ENCODE assay signal across 17 cellular contexts in the genomic region with DNA sequence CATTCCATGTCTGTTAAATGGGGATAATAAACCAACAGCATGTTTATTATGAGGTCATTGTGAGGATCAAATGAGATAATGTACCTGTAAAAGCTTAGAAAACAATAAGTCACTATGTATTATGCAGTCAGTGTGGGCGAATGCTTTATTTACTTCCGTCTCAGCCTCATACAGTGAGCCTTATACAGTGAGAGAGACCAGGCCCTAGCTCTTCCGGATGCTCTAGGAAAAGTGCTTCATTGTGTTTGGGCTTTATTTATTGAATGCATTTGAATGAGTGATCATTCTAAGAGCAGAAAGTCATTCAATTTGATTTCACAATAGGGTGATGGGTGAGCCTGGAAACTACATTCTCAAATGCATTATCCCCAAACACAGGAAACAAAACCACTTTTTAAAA.
A peak's percentile ranks its signal among the peaks of the same experiment; 100 is the strongest.
DNase-seq lines count a peak whose midpoint lies in the region; ATAC-seq lines count a peak whose summit lies in the region.
"Had no signal": no experiment of that assay in that cellular context is flagged by ENCODE, and none has a peak within 500 bp of the region (broad histone marks: within the 10 kb centered on the region; RNA-seq: fewer than 3 reads in every experiment).

No MANE protein-coding gene starts in this region.

- no peak overlapping the region for H3K4me3 Mint-ChIP-seq in activated T-cell treated with anti-CD3 and anti-CD28 coated beads, Interleukin-2, amount 50 U/mL, for 72 hours
- no peak overlapping the region for H3K4me3 Mint-ChIP-seq in activated naive CD4-positive, alpha-beta T cell treated with anti-CD3 and anti-CD28 coated beads, Interleukin-2, amount 10 ng/mL, durations not matched to agents 7 days and 5 days
- H3K4me3 Mint-ChIP-seq: B cell; CD14-positive monocyte; GM23338; T-helper 1 cell treated with Interleukin-12 subunit alpha and Interleukin-12 subunit beta and Interleukin-4 antibody, amounts not matched to agents 30 μg/mL and 1 μg/mL, for 36 hours had no signal

- H3K27ac Mint-ChIP-seq in activated T-cell treated with anti-CD3 and anti-CD28 coated beads, Interleukin-2, amount 50 U/mL, for 72 hours = no peak overlapping the region
- no peak overlapping the region for H3K27ac Mint-ChIP-seq in activated naive CD4-positive, alpha-beta T cell treated with anti-CD3 and anti-CD28 coated beads, Interleukin-2, amount 10 ng/mL, durations not matched to agents 7 days and 5 days
- H3K27ac Mint-ChIP-seq: B cell; GM23338; T-helper 1 cell treated with Interleukin-12 subunit alpha and Interleukin-12 subunit beta and Interleukin-4 antibody, amounts not matched to agents 30 μg/mL and 1 μg/mL, for 36 hours had no signal

- CTCF ChIA-PET in activated naive CD4-positive, alpha-beta T cell treated with anti-CD3 and anti-CD28 coated beads, Interleukin-2, amount 10 ng/mL, durations not matched to agents 7 days and 5 days (lab: Charles Lee) = no interaction called here

- H3K36me3 Mint-ChIP-seq in activated T-cell treated with anti-CD3 and anti-CD28 coated beads, Interleukin-2, amount 50 U/mL, for 72 hours (ENCODE audit: insufficient read depth in 2 of 2) = no peaks in the 10 kb centered on the region
- no peaks in the 10 kb centered on the region for H3K36me3 Mint-ChIP-seq in activated naive CD4-positive, alpha-beta T cell treated with anti-CD3 and anti-CD28 coated beads, Interleukin-2, amount 10 ng/mL, durations not matched to agents 7 days and 5 days
- H3K36me3 Mint-ChIP-seq: CD14-positive monocyte had no signal

- no peak for ATAC-seq in activated T-cell treated with anti-CD3 and anti-CD28 coated beads, Interleukin-2, amount 50 U/mL, for 72 hours (replicated peaks in 1 of 2)
- ATAC-seq: GM23338 had no signal

- no peaks in the 10 kb centered on the region for H3K9me3 Mint-ChIP-seq in activated T-cell treated with anti-CD3 and anti-CD28 coated beads, Interleukin-2, amount 50 U/mL, for 72 hours
- H3K9me3 Mint-ChIP-seq in activated naive CD4-positive, alpha-beta T cell treated with anti-CD3 and anti-CD28 coated beads, Interleukin-2, amount 10 ng/mL, durations not matched to agents 7 days and 5 days = no peaks in the 10 kb centered on the region
- H3K9me3 Mint-ChIP-seq: GM23338; T-helper 1 cell treated with Interleukin-12 subunit alpha and Interleukin-12 subunit beta and Interleukin-4 antibody, amounts not matched to agents 30 μg/mL and 1 μg/mL, for 36 hours had no signal

- H3K27me3 Mint-ChIP-seq in activated T-cell treated with anti-CD3 and anti-CD28 coated beads, Interleukin-2, amount 50 U/mL, for 72 hours (ENCODE audit: low read depth) = peaks cover 9% of the 10 kb centered on the region
- no peaks in the 10 kb centered on the region for H3K27me3 Mint-ChIP-seq in activated naive CD4-positive, alpha-beta T cell treated with anti-CD3 and anti-CD28 coated beads, Interleukin-2, amount 10 ng/mL, durations not matched to agents 7 days and 5 days

- peak; percentile 46 for DNase-seq in NCI-H2107 treated with DMSO at 0.1 percent for 48 hours (lab: John Stamatoyannopoulos, UW; ENCODE audit: unreplicated experiment)
- DNase-seq in NCI-H2107 (lab: John Stamatoyannopoulos, UW) = no peak
- DNase-seq in NCI-H1436 treated with DMSO at 0.1 percent for 48 hours (lab: John Stamatoyannopoulos, UW) = peak; percentile 46
- peak; percentile 74 for DNase-seq in NCI-H748 treated with DMSO at 0.1 percent for 48 hours (lab: John Stamatoyannopoulos, UW)
- DNase-seq in activated T-cell treated with anti-CD3 and anti-CD28 coated beads, Interleukin-2, amount 50 U/mL, for 72 hours = no peak
- no peak for DNase-seq in activated naive CD4-positive, alpha-beta T cell treated with anti-CD3 and anti-CD28 coated beads, Interleukin-2, amount 10 ng/mL, durations not matched to agents 7 days and 5 days
- no peak for DNase-seq in middle frontal gyrus (ENCODE audit: extremely low spot score, low spot score)
- DNase-seq: DMS79, NCI-H1105 treated with DMSO at 0.1 percent for 48 hours, NCI-H2029, NCI-H2227 treated with DMSO at 0.1 percent for 48 hours, NCI-H524, OCI-M1 had no signal

- H3K4me1 Mint-ChIP-seq in activated T-cell treated with anti-CD3 and anti-CD28 coated beads, Interleukin-2, amount 50 U/mL, for 72 hours (ENCODE audit: low read depth) = no peaks in the 10 kb centered on the region
- H3K4me1 Mint-ChIP-seq in activated naive CD4-positive, alpha-beta T cell treated with anti-CD3 and anti-CD28 coated beads, Interleukin-2, amount 10 ng/mL, durations not matched to agents 7 days and 5 days = no peaks in the 10 kb centered on the region
- H3K4me1 Mint-ChIP-seq: B cell, CD14-positive monocyte had no signal

Comparison
In these comparisons a context has a peak if more than half of its experiments do, and no peak if none do; other contexts are left out.
1. DNase-seq: peak in NCI-H2107 treated with DMSO at 0.1 percent for 48 hours (single experiment), NCI-H1436 treated with DMSO at 0.1 percent for 48 hours (single experiment) and NCI-H748 treated with DMSO at 0.1 percent for 48 hours (single experiment); none in NCI-H2107 (single experiment), activated T-cell treated with anti-CD3 and anti-CD28 coated beads, Interleukin-2, amount 50 U/mL, for 72 hours (0 of 2), activated naive CD4-positive, alpha-beta T cell treated with anti-CD3 and anti-CD28 coated beads, Interleukin-2, amount 10 ng/mL, durations not matched to agents 7 days and 5 days (single experiment) and middle frontal gyrus (single experiment).